In genomic region chr2:70903641-70904340, GRCh38 we compare ENCODE assay signal across 20 cellular contexts. TPM values are rescaled to one million over a fixed set of nuclear protein-coding genes. Genes with fewer than 3 reads are reported as not detected.
DNase-seq lines count a peak whose midpoint lies in the region; ATAC-seq and TF ChIP-seq lines count a peak whose summit lies in the region.
"Had no signal": no experiment of that assay in that cellular context is flagged by ENCODE, and none has a peak within 500 bp of the region (broad histone marks: within the 10 kb centered on the region; RNA-seq: fewer than 3 reads in every experiment).

No MANE protein-coding gene starts in this region.

- no peak overlapping the region for H3K27ac Mint-ChIP-seq in GM23338
- no peak overlapping the region for H3K27ac Mint-ChIP-seq in glutamatergic neuron (ENCODE audit: unreplicated experiment)
- H3K27ac Mint-ChIP-seq in neural crest cell (ENCODE audit: unreplicated experiment) = no peak overlapping the region

- peaks cover 27% of the 10 kb centered on the region for H4K20me1 ChIP-seq in GM23338 (replicated peaks; ENCODE audit: insufficient read depth)

- H3K79me2 ChIP-seq in GM23338 (replicated peaks; ENCODE audit: insufficient read depth) = no peaks in the 10 kb centered on the region

- no peak overlapping the region for H3K27ac ChIP-seq in GM23338 (ENCODE audit: low read depth)
- H3K27ac ChIP-seq: GM23248, SJSA1 had no signal

- H3K4me3 Mint-ChIP-seq in GM23338 = peak overlapping the region; percentile 19; the same call in 1 of the 3 replicates
- H3K4me3 Mint-ChIP-seq in glutamatergic neuron (ENCODE audit: unreplicated experiment) = peak overlapping the region; percentile 15
- peak overlapping the region; percentile 49 for H3K4me3 Mint-ChIP-seq in neural crest cell

- H3K4me2 ChIP-seq in GM23338 = peak overlapping the region; percentile 57

- no peak overlapping the region for H2AFZ ChIP-seq in GM23338
- H2AFZ ChIP-seq: GM23248 had no signal

- no peak for ATAC-seq in GM23338
- ATAC-seq in GM19397 (IDR thresholded peaks at IDR 0.05; ENCODE audit: unreplicated experiment) = no peak
- ATAC-seq: HCT116, Right ventricle myocardium inferior had no signal

- TF ChIP-seq CTCF in GM10266 (IDR thresholded peaks at IDR 0.05; ENCODE audit: control insufficient read depth, insufficient read depth, low read depth, missing control alignments) (no peak), GM23338 (conservative IDR thresholded peaks at IDR 0.05; ENCODE audit: low read depth in 2 of 2) (no peak), glutamatergic neuron (IDR thresholded peaks at IDR 0.05; ENCODE audit: partially characterized antibody, unreplicated experiment) (no peak), neural crest cell (conservative IDR thresholded peaks at IDR 0.05) (no peak)

- peaks cover 49% of the 10 kb centered on the region for H3K4me1 Mint-ChIP-seq in GM23338
- peaks cover 15% of the 10 kb centered on the region for H3K4me1 Mint-ChIP-seq in glutamatergic neuron (ENCODE audit: low read depth, unreplicated experiment)
- peaks cover 49% of the 10 kb centered on the region for H3K4me1 Mint-ChIP-seq in neural crest cell

- H3K9me3 Mint-ChIP-seq in GM23338 (peaks cover 3% of the 10 kb centered on the region; the same call in 1 of the 3 replicates), glutamatergic neuron (ENCODE audit: unreplicated experiment) (peaks cover 21% of the 10 kb centered on the region), neural crest cell (no peaks in the 10 kb centered on the region)

- H3K4me3 ChIP-seq in GM23338 = peak overlapping the region; percentile 36; the same call in 1 of the 2 replicates
- H3K4me3 ChIP-seq: GM23248, SJSA1 had no signal

- H3K27me3 Mint-ChIP-seq in GM23338 (ENCODE audit: insufficient read depth, low read depth, poor library complexity) (peaks cover 100% of the 10 kb centered on the region), glutamatergic neuron (ENCODE audit: unreplicated experiment) (peaks cover 57% of the 10 kb centered on the region), neural crest cell (ENCODE audit: low read depth) (peaks cover 98% of the 10 kb centered on the region)

- peaks cover 57% of the 10 kb centered on the region for H3K4me1 ChIP-seq in GM23338 (ENCODE audit: insufficient read depth)
- H3K4me1 ChIP-seq: BE2C had no signal

- H3K36me3 ChIP-seq in GM23338 (ENCODE audit: insufficient read depth) = no peaks in the 10 kb centered on the region
- H3K36me3 ChIP-seq: BE2C, SJSA1 had no signal

- no peaks in the 10 kb centered on the region for H3K36me3 Mint-ChIP-seq in GM23338 (ENCODE audit: low read depth)
- no peaks in the 10 kb centered on the region for H3K36me3 Mint-ChIP-seq in glutamatergic neuron (ENCODE audit: unreplicated experiment)
- peaks cover 15% of the 10 kb centered on the region for H3K36me3 Mint-ChIP-seq in neural crest cell (ENCODE audit: low read depth)
- H3K36me3 Mint-ChIP-seq: IgD-negative memory B cell had no signal

- 0 out of 2 replicates have a peak, but pooled peaks cover 24% of the 10 kb centered on the region for H3F3A ChIP-seq in GM23338 (replicated peaks; ENCODE audit: low read depth)

- peaks cover 100% of the 10 kb centered on the region for H3K27me3 ChIP-seq in GM23338 (ENCODE audit: insufficient read depth)
- H3K27me3 ChIP-seq: BE2C had no signal

- peak; percentile 3 for DNase-seq in GM10266 (ENCODE audit: extremely low spot score)
- DNase-seq in GM23338 (ENCODE audit: low spot score) = peak; percentile 65
- no peak for DNase-seq in glutamatergic neuron
- DNase-seq in neural crest cell (ENCODE audit: low read depth, low spot score) = no peak
- no peak for DNase-seq in middle frontal gyrus (ENCODE audit: extremely low spot score, low spot score)
- DNase-seq in COLO829 (ENCODE audit: low spot score) = no peak
- DNase-seq: BE2C, DMS79, GM23248, NCI-H1105, NCI-H2029 treated with DMSO at 0.1 percent for 48 hours, NCI-H345, NCI-H524 treated with DMSO at 0.1 percent for 48 hours, NCI-H82 had no signal

- no peaks in the 10 kb centered on the region for H3K9me2 ChIP-seq in GM23338 (ENCODE audit: insufficient read depth)

TF ChIP-seq in GM23338, 12 proteins besides CTCF, POLR2A, EP300 and RAD21 (continues in another document):
- TF ChIP-seq CREB1 (CRISPR knock-in tag; IDR thresholded peaks at IDR 0.05; ENCODE audit: low read depth) (no peak), NANOG (IDR thresholded peaks at IDR 0.05; ENCODE audit: borderline replicate concordance) (no peak), ZNF462 (CRISPR knock-in tag; IDR thresholded peaks at IDR 0.05) (no peak), STAT1 (IDR thresholded peaks at IDR 0.05; ENCODE audit: unreplicated experiment) (no peak), EZH2phosphoT487 (IDR thresholded peaks at IDR 0.05; ENCODE audit: unreplicated experiment) (peak; percentile 91)

RNA-seq across cellular contexts. Expression of gene VAX2, which starts 3.4 kb away (rescaled TPM):
- 0.31 TPM in 1 of 2 replicates, not detected in the other for total RNA-seq in GM23338 (2014; rRNA removed; shearing (Covaris generic))
- polyA plus RNA-seq in GM23338 (2016; fragmentation: Nextera tagmentation; extraction: Ambion mirVana) = not detected in 2 replicates
- total RNA-seq in glutamatergic neuron (ENCODE audit: unreplicated experiment) (3.6 TPM), neural crest cell (6.3 and 8.6 TPM in 2 replicates)
- total RNA-seq: OCI-LY7, SJSA1 had no signal
- polyA plus RNA-seq: IgD-negative memory B cell had no signal

RNA-seq across cellular contexts. Expression of gene ATP6V1B1, which starts 31.9 kb away (rescaled TPM):
- total RNA-seq in GM23338 (2014; rRNA removed; shearing (Covaris generic)) = not detected in 2 replicates
- polyA plus RNA-seq in GM23338 (2016; fragmentation: Nextera tagmentation; extraction: Ambion mirVana) = not detected in 2 replicates
- total RNA-seq in glutamatergic neuron (ENCODE audit: unreplicated experiment) (not detected), neural crest cell (4.3 and 4.6 TPM in 2 replicates)
- total RNA-seq: GM23248, OCI-LY7, Right ventricle myocardium inferior, SJSA1 had no signal
- polyA plus RNA-seq: IgD-negative memory B cell had no signal

Comparison
In these comparisons a context has a peak if more than half of its experiments do, and no peak if none do; other contexts are left out.
1. DNase-seq: peak in GM10266 (single experiment) and GM23338 (single experiment); none in glutamatergic neuron (single experiment), neural crest cell (single experiment), middle frontal gyrus (single experiment) and COLO829 (single experiment).
2. Peak in every context shown above with its lines, with median percentiles within 50 percentile points of each other: H3K4me3 Mint-ChIP-seq.